In genomic region chr10:120555436-120556163, GRCh38 we compare ENCODE assay signal across 24 cellular contexts.
"Had no signal": no experiment of that assay in that cellular context is flagged by ENCODE, and none has a peak within 500 bp of the region (broad histone marks: within the 10 kb centered on the region; RNA-seq: fewer than 3 reads in every experiment).

No MANE protein-coding gene starts in this region.

- H3K4me3 ChIP-seq: gastrocnemius medialis, heart right ventricle, pancreas, right lobe of liver, suprapubic skin had no signal

- H3K27ac Mint-ChIP-seq: activated B cell treated with CpG ODN at 0.5 μM for 24 hours; activated CD4-positive, alpha-beta memory T cell treated with anti-CD3 and anti-CD28 coated beads, Interleukin-2, amount 10 ng/mL, durations not matched to agents 7 days and 5 days; activated CD8-positive, alpha-beta memory T cell treated with anti-CD3 and anti-CD28 coated beads, Interleukin-2, amount 10 ng/mL, durations not matched to agents 7 days and 5 days; activated naive CD8-positive, alpha-beta T cell treated with anti-CD3 and anti-CD28 coated beads for 36 hours; activated T-helper 17 cell treated with anti-CD3 and anti-CD28 coated beads, Interleukin-2, amount 50 U/mL, for 72 hours; brain; immature natural killer cell; memory B cell; naive thymus-derived CD8-positive, alpha-beta T cell; stimulated activated naive CD8-positive, alpha-beta T cell treated with anti-CD3 and anti-CD28 coated beads, Interleukin-15, Interleukin-2, amounts not matched to agents 100 ng/mL and 50 ng/mL, for 24 hours; T-helper 2 cell treated with Interferon-gamma antibody and Interleukin-4, amounts not matched to agents 5 μg/mL and 100 μg/mL, for 36 hours; type B pancreatic cell had no signal

- H3K27me3 Mint-ChIP-seq: activated B cell treated with CpG ODN at 0.5 μM for 24 hours; activated CD4-positive, alpha-beta memory T cell treated with anti-CD3 and anti-CD28 coated beads, Interleukin-2, amount 10 ng/mL, durations not matched to agents 7 days and 5 days; activated CD8-positive, alpha-beta memory T cell treated with anti-CD3 and anti-CD28 coated beads, Interleukin-2, amount 10 ng/mL, durations not matched to agents 7 days and 5 days; activated naive CD8-positive, alpha-beta T cell treated with anti-CD3 and anti-CD28 coated beads for 36 hours; activated T-helper 17 cell treated with anti-CD3 and anti-CD28 coated beads, Interleukin-2, amount 50 U/mL, for 72 hours; memory B cell; naive thymus-derived CD8-positive, alpha-beta T cell; stimulated activated naive CD8-positive, alpha-beta T cell treated with anti-CD3 and anti-CD28 coated beads, Interleukin-15, Interleukin-2, amounts not matched to agents 100 ng/mL and 50 ng/mL, for 24 hours had no signal

- H3K27ac ChIP-seq: gastrocnemius medialis, heart right ventricle, pancreas, right lobe of liver, suprapubic skin had no signal

- DNase-seq: activated B cell treated with CpG ODN at 0.5 μM for 24 hours; activated CD4-positive, alpha-beta memory T cell treated with anti-CD3 and anti-CD28 coated beads, Interleukin-2, amount 10 ng/mL, durations not matched to agents 7 days and 5 days; activated CD4-positive, alpha-beta T cell treated with anti-CD3 and anti-CD28 coated beads for 4 hours; activated CD8-positive, alpha-beta memory T cell treated with anti-CD3 and anti-CD28 coated beads, Interleukin-2, amount 10 ng/mL, durations not matched to agents 7 days and 5 days; activated naive CD4-positive, alpha-beta T cell; activated naive CD8-positive, alpha-beta T cell treated with anti-CD3 and anti-CD28 coated beads for 36 hours; activated T-cell treated with anti-CD3 and anti-CD28 coated beads, Interleukin-2, amount 50 U/mL, for 1 hour; central memory CD4-positive, alpha-beta T cell; gastrocnemius medialis; heart right ventricle; immature natural killer cell; naive thymus-derived CD8-positive, alpha-beta T cell; pancreas; right lobe of liver; small intestine; stimulated activated CD4-positive, alpha-beta T cell treated with anti-CD3 and anti-CD28 coated beads, Interleukin-15, amount 100 ng/mL, for 24 hours; stimulated activated CD4-positive, alpha-beta T cell treated with anti-CD3 and anti-CD28 coated beads, Interleukin-2, amount 100 ng/mL, for 48 hours had no signal

- H3K4me1 ChIP-seq: gastrocnemius medialis, heart right ventricle, pancreas, right lobe of liver, suprapubic skin had no signal

- H3K9me3 Mint-ChIP-seq: T-helper 2 cell treated with Interferon-gamma antibody and Interleukin-4, amounts not matched to agents 5 μg/mL and 100 μg/mL, for 36 hours; type B pancreatic cell had no signal

- H3K36me3 ChIP-seq: gastrocnemius medialis, heart right ventricle, pancreas, right lobe of liver, suprapubic skin had no signal

- H3K4me3 Mint-ChIP-seq: activated B cell treated with CpG ODN at 0.5 μM for 24 hours; activated CD4-positive, alpha-beta memory T cell treated with anti-CD3 and anti-CD28 coated beads, Interleukin-2, amount 10 ng/mL, durations not matched to agents 7 days and 5 days; activated CD8-positive, alpha-beta memory T cell treated with anti-CD3 and anti-CD28 coated beads, Interleukin-2, amount 10 ng/mL, durations not matched to agents 7 days and 5 days; activated naive CD8-positive, alpha-beta T cell treated with anti-CD3 and anti-CD28 coated beads for 36 hours; activated T-helper 17 cell treated with anti-CD3 and anti-CD28 coated beads, Interleukin-2, amount 50 U/mL, for 72 hours; brain; immature natural killer cell; memory B cell; naive thymus-derived CD8-positive, alpha-beta T cell; stimulated activated naive CD8-positive, alpha-beta T cell treated with anti-CD3 and anti-CD28 coated beads, Interleukin-15, Interleukin-2, amounts not matched to agents 100 ng/mL and 50 ng/mL, for 24 hours; T-helper 2 cell treated with Interferon-gamma antibody and Interleukin-4, amounts not matched to agents 5 μg/mL and 100 μg/mL, for 36 hours; type B pancreatic cell had no signal

- H3K9me3 ChIP-seq: gastrocnemius medialis, pancreas, right lobe of liver had no signal

- H3K4me1 Mint-ChIP-seq: activated B cell treated with CpG ODN at 0.5 μM for 24 hours; activated CD4-positive, alpha-beta memory T cell treated with anti-CD3 and anti-CD28 coated beads, Interleukin-2, amount 10 ng/mL, durations not matched to agents 7 days and 5 days; activated CD8-positive, alpha-beta memory T cell treated with anti-CD3 and anti-CD28 coated beads, Interleukin-2, amount 10 ng/mL, durations not matched to agents 7 days and 5 days; activated naive CD8-positive, alpha-beta T cell treated with anti-CD3 and anti-CD28 coated beads for 36 hours; activated T-helper 17 cell treated with anti-CD3 and anti-CD28 coated beads, Interleukin-2, amount 50 U/mL, for 72 hours; immature natural killer cell; memory B cell; naive thymus-derived CD8-positive, alpha-beta T cell had no signal

- ATAC-seq: activated CD8-positive, alpha-beta memory T cell treated with anti-CD3 and anti-CD28 coated beads, Interleukin-2, amount 10 ng/mL, durations not matched to agents 7 days and 5 days; activated T-helper 17 cell treated with anti-CD3 and anti-CD28 coated beads, Interleukin-2, amount 50 U/mL, for 72 hours; gastrocnemius medialis; heart right ventricle; naive thymus-derived CD8-positive, alpha-beta T cell; pancreas; right lobe of liver had no signal

- H3K36me3 Mint-ChIP-seq: activated CD8-positive, alpha-beta memory T cell treated with anti-CD3 and anti-CD28 coated beads, Interleukin-2, amount 10 ng/mL, durations not matched to agents 7 days and 5 days; activated naive CD8-positive, alpha-beta T cell treated with anti-CD3 and anti-CD28 coated beads for 36 hours; memory B cell; type B pancreatic cell had no signal

- H3K27me3 ChIP-seq: gastrocnemius medialis, pancreas, right lobe of liver, suprapubic skin had no signal
